In genomic region chr4:180041576-180041975, GRCh38 we compare ENCODE assay signal across 20 cellular contexts.
A peak's percentile ranks its signal among the peaks of the same experiment; 100 is the strongest.
DNase-seq lines count a peak whose midpoint lies in the region; ATAC-seq, FAIRE-seq and TF ChIP-seq lines count a peak whose summit lies in the region.
"Had no signal": no experiment of that assay in that cellular context is flagged by ENCODE, and none has a peak within 500 bp of the region (broad histone marks: within the 10 kb centered on the region; RNA-seq: fewer than 3 reads in every experiment).

No MANE protein-coding gene starts in this region.

- H3K9me3 Mint-ChIP-seq in MCF 10A (ENCODE audit: unreplicated experiment), result no peaks in the 10 kb centered on the region

- H3K27ac Mint-ChIP-seq in MCF 10A (ENCODE audit: low read depth, unreplicated experiment), result no peak overlapping the region
- H3K27ac Mint-ChIP-seq: CD14-positive monocyte; CD4-positive, alpha-beta memory T cell; GM23338 had no signal

- no peak for TF ChIP-seq POLR2A in breast epithelium (IDR thresholded peaks at IDR 0.05)

- POLR2A ChIA-PET in MCF 10A (lab: Yijun Ruan, JAX), result no interaction called here

- TF ChIP-seq CTCF in MCF 10A (IDR thresholded peaks at IDR 0.05; ENCODE audit: unreplicated experiment) (no peak), breast epithelium (IDR thresholded peaks at IDR 0.05) (no peak), RWPE2 (IDR thresholded peaks at IDR 0.05; ENCODE audit: poor library complexity, severe bottlenecking) (no peak), bronchial epithelial cell (IDR thresholded peaks at IDR 0.05; ENCODE audit: insufficient read depth, low read length, severe bottlenecking) (no peak)

- CTCF ChIA-PET in MCF 10A (lab: Yijun Ruan, JAX), result interaction anchor here (0.6 kb wide), 1 partner anchor 101 kb away, joined by 4 read pairs; no protein-coding TSS in a partner anchor

- H3K9me3 ChIP-seq in breast epithelium (peaks cover 0 to 2% of the 10 kb centered on the region in 2 donors), RWPE2 (ENCODE audit: severe bottlenecking) (no peaks in the 10 kb centered on the region)
- H3K9me3 ChIP-seq: BLaER1 had no signal

- H3K27me3 ChIP-seq in breast epithelium, result no peaks in the 10 kb centered on the region
- peaks cover 3% of the 10 kb centered on the region for H3K27me3 ChIP-seq in RWPE2 (ENCODE audit: insufficient read depth, poor library complexity, severe bottlenecking)
- H3K27me3 ChIP-seq in bronchial epithelial cell (ENCODE audit: control insufficient read depth, insufficient read depth, low read length), result no peaks in the 10 kb centered on the region
- H3K27me3 ChIP-seq: BLaER1 had no signal

- H3K27ac ChIP-seq in breast epithelium (no peak overlapping the region), RWPE2 (ENCODE audit: poor library complexity, severe bottlenecking) (no peak overlapping the region)
- H3K27ac ChIP-seq: BLaER1 had no signal

- H3K4me1 ChIP-seq in breast epithelium, result no peaks in the 10 kb centered on the region
- no peaks in the 10 kb centered on the region for H3K4me1 ChIP-seq in RWPE2 (ENCODE audit: insufficient read depth, poor library complexity, severe bottlenecking)
- H3K4me1 ChIP-seq: BLaER1 had no signal

- FAIRE-seq in bronchial epithelial cell (lab: Jason Lieb, UNC), result no peak
- FAIRE-seq: GM12892, GM18507 had no signal

- H3K4me3 ChIP-seq in breast epithelium (no peak overlapping the region), RWPE2 (ENCODE audit: severe bottlenecking) (no peak overlapping the region), bronchial epithelial cell (ENCODE audit: low read depth, low read length) (no peak overlapping the region)
- H3K4me3 ChIP-seq: BLaER1, GM23338 had no signal

- H3K4me3 Mint-ChIP-seq in MCF 10A (ENCODE audit: unreplicated experiment), result no peak overlapping the region
- H3K4me3 Mint-ChIP-seq: CD14-positive monocyte; CD4-positive, alpha-beta memory T cell; GM23338 had no signal

- H3K4me1 Mint-ChIP-seq in MCF 10A (ENCODE audit: insufficient read depth, unreplicated experiment), result no peaks in the 10 kb centered on the region
- H3K4me1 Mint-ChIP-seq: CD14-positive monocyte; CD4-positive, alpha-beta memory T cell; GM23338 had no signal

- DNase-seq in MCF 10A (ENCODE audit: unreplicated experiment) (peak; percentile 62), breast epithelium (ENCODE audit: low spot score in 2 of 2) (no peak), RWPE2 (ENCODE audit: low spot score) (no peak), bronchial epithelial cell (ENCODE audit: low read depth) (peak; percentile 38), renal cortical epithelial cell (ENCODE audit: low read depth) (peak; percentile 16), dermis blood vessel endothelial cell (no peak)
- DNase-seq in activated effector memory CD4-positive, alpha-beta T cell treated with Interleukin-2 at 50 U/mL for 16 hours, result no peak
- DNase-seq: 8988T, DMS153, DMS79, GDM1, H7 had no signal

- intact Hi-C loops in MCF 10A (cut with micrococcal nuclease) (no loop called here), breast epithelium (cut with DNase I; ENCODE audit: low total_unique reads) (no loop called here)

- BruUV-seq in MCF 10A (replicated peaks; lab: Mats Ljungman, UMichigan), result no TSS peak

- ATAC-seq in RWPE2 (ENCODE audit: low read depth) (0 out of 3 replicates have a peak, but pooled peaks have one; percentile 38), HG03095 (IDR thresholded peaks at IDR 0.05; ENCODE audit: unreplicated experiment) (no peak)
- ATAC-seq: GM23338, HCT116 had no signal

- H3K27me3 Mint-ChIP-seq in MCF 10A (ENCODE audit: insufficient read depth, unreplicated experiment), result no peaks in the 10 kb centered on the region
- H3K27me3 Mint-ChIP-seq: CD4-positive, alpha-beta memory T cell had no signal

- H3K36me3 Mint-ChIP-seq in MCF 10A (ENCODE audit: insufficient read depth, unreplicated experiment), result no peaks in the 10 kb centered on the region
- H3K36me3 Mint-ChIP-seq: CD14-positive monocyte; CD4-positive, alpha-beta memory T cell had no signal

- no peaks in the 10 kb centered on the region for H3K36me3 ChIP-seq in breast epithelium
- no peaks in the 10 kb centered on the region for H3K36me3 ChIP-seq in RWPE2 (ENCODE audit: low read depth)
- H3K36me3 ChIP-seq in bronchial epithelial cell (ENCODE audit: control insufficient read depth, insufficient read depth, low read length), result no peaks in the 10 kb centered on the region
- H3K36me3 ChIP-seq: BLaER1 had no signal

Comparison
In these comparisons a context has a peak if more than half of its experiments do, and no peak if none do; other contexts are left out.
1. DNase-seq: peak in MCF 10A (single experiment), bronchial epithelial cell (single experiment) and renal cortical epithelial cell (single experiment); none in breast epithelium (0 of 2), RWPE2 (single experiment), dermis blood vessel endothelial cell (single experiment) and activated effector memory CD4-positive, alpha-beta T cell treated with Interleukin-2 at 50 U/mL for 16 hours (single experiment).